ENCODE assay signal across 23 cellular contexts in genomic region chr16:10076037-10076436, GRCh38.
"Had no signal": no experiment of that assay in that cellular context is flagged by ENCODE, and none has a peak within 500 bp of the region (broad histone marks: within the 10 kb centered on the region; RNA-seq: fewer than 3 reads in every experiment).

No MANE protein-coding gene starts in this region.

- H3K27me3 ChIP-seq: neural progenitor cell, ovary, right atrium auricular region, sigmoid colon, stomach, uterus had no signal

- H3K9me3 ChIP-seq: mucosa of descending colon, ovary, right atrium auricular region, sigmoid colon, stomach, thoracic aorta, uterus had no signal

- H3K4me3 ChIP-seq: coronary artery, mucosa of descending colon, neural progenitor cell, ovary, right atrium auricular region, sigmoid colon, skin epidermis, stomach, thoracic aorta, uterus had no signal

- DNase-seq: effector CD4-positive, alpha-beta T cell; foreskin melanocyte; head of caudate nucleus; hippocampal formation; islet precursor cell; mammary epithelial cell; mucosa of descending colon; nucleus accumbens; ovary; sigmoid colon; stimulated activated CD4-positive, alpha-beta T cell treated with anti-CD3 and anti-CD28 coated beads, Interleukin-12 subunit alpha, Interleukin-12 subunit beta, amount 100 ng/mL, for 4 hours; stimulated activated naive CD4-positive, alpha-beta T cell; stomach; substantia nigra; trophoblast cell; uterus had no signal

- H3K27ac ChIP-seq: coronary artery, neural progenitor cell, ovary, right atrium auricular region, sigmoid colon, skin epidermis, stomach, thoracic aorta, uterus had no signal

- H3K36me3 ChIP-seq: neural progenitor cell, ovary, right atrium auricular region, sigmoid colon, stomach, thoracic aorta, uterus had no signal

- H3K9ac ChIP-seq: neural progenitor cell had no signal

- ATAC-seq: left lobe of liver; mucosa of descending colon; natural killer cell treated with Interleukin-12 subunit alpha and Interleukin-12 subunit beta and Interleukin-15 and Interleukin-18, amount 100 ng/mL, for 72 hours had no signal
